In genomic region chr19:17445526-17446165, GRCh38 we compare ENCODE assay signal across 2 cellular contexts.
TF ChIP-seq lines count a peak whose summit lies in the region.

No MANE protein-coding gene starts in this region.

TF ChIP-seq in HEK293, 187 proteins besides CTCF, POLR2A, EP300 and RAD21:
- TF ChIP-seq ZNF624 (tag by site-specific recombination; IDR thresholded peaks at IDR 0.05) (no peak), ZNF248 (tag by site-specific recombination; IDR thresholded peaks at IDR 0.05) (no peak), ZIC2 (tag by site-specific recombination; IDR thresholded peaks at IDR 0.05) (no peak), ZNF114 (tag by site-specific recombination; IDR thresholded peaks at IDR 0.05) (no peak), ZNF510 (tag by site-specific recombination; IDR thresholded peaks at IDR 0.05; ENCODE audit: insufficient replicate concordance) (no peak), YY1 (tag by site-specific recombination; IDR thresholded peaks at IDR 0.05) (no peak), ZNF350 (tag by site-specific recombination; IDR thresholded peaks at IDR 0.05) (no peak), ZNF585B (tag by site-specific recombination; IDR thresholded peaks at IDR 0.05) (no peak), ZNF157 (tag by site-specific recombination; IDR thresholded peaks at IDR 0.05) (no peak), KLF7 (tag by site-specific recombination; IDR thresholded peaks at IDR 0.05; ENCODE audit: borderline replicate concordance) (no peak), ZNF37A (tag by site-specific recombination; IDR thresholded peaks at IDR 0.05) (no peak), ZSCAN5A (tag by site-specific recombination; IDR thresholded peaks at IDR 0.05) (no peak), ZNF391 (tag by site-specific recombination; IDR thresholded peaks at IDR 0.05; ENCODE audit: borderline replicate concordance, low read depth) (0 out of 2 replicates have a peak, but pooled peaks have one; percentile 26), TCF7L2 (IDR thresholded peaks at IDR 0.05; ENCODE audit: borderline replicate concordance, low read depth, low read length) (no peak), ZNF311 (tag by site-specific recombination; IDR thresholded peaks at IDR 0.05; ENCODE audit: borderline replicate concordance) (no peak), ZNF529 (tag by site-specific recombination; IDR thresholded peaks at IDR 0.05; ENCODE audit: insufficient replicate concordance) (no peak), ZNF366 (tag by site-specific recombination; conservative IDR thresholded peaks at IDR 0.05) (peak; percentile 100), SCRT1 (tag by site-specific recombination; IDR thresholded peaks at IDR 0.05; ENCODE audit: borderline replicate concordance) (no peak), ZNF133 (tag by site-specific recombination; IDR thresholded peaks at IDR 0.05) (no peak), ZNF433 (tag by site-specific recombination; IDR thresholded peaks at IDR 0.05; ENCODE audit: low read depth) (no peak), ZBTB17 (tag by site-specific recombination; IDR thresholded peaks at IDR 0.05) (peak; percentile 100), ZNF112 (tag by site-specific recombination; IDR thresholded peaks at IDR 0.05) (no peak), ZNF416 (tag by site-specific recombination; IDR thresholded peaks at IDR 0.05) (no peak), ZNF555 (tag by site-specific recombination; conservative IDR thresholded peaks at IDR 0.05) (no peak)
- TF ChIP-seq, protein P1, sequence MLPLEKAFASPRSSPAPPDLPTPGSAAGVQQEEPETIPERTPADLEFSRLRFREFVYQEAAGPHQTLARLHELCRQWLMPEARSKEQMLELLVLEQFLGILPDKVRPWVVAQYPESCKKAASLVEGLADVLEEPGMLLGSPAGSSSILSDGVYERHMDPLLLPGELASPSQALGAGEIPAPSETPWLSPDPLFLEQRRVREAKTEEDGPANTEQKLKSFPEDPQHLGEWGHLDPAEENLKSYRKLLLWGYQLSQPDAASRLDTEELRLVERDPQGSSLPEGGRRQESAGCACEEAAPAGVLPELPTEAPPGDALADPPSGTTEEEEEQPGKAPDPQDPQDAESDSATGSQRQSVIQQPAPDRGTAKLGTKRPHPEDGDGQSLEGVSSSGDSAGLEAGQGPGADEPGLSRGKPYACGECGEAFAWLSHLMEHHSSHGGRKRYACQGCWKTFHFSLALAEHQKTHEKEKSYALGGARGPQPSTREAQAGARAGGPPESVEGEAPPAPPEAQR (tag by site-specific recombination; IDR thresholded peaks at IDR 0.05), result 0 out of 2 replicates have a peak, but pooled peaks have one; percentile 30
- TF ChIP-seq, protein P2, sequence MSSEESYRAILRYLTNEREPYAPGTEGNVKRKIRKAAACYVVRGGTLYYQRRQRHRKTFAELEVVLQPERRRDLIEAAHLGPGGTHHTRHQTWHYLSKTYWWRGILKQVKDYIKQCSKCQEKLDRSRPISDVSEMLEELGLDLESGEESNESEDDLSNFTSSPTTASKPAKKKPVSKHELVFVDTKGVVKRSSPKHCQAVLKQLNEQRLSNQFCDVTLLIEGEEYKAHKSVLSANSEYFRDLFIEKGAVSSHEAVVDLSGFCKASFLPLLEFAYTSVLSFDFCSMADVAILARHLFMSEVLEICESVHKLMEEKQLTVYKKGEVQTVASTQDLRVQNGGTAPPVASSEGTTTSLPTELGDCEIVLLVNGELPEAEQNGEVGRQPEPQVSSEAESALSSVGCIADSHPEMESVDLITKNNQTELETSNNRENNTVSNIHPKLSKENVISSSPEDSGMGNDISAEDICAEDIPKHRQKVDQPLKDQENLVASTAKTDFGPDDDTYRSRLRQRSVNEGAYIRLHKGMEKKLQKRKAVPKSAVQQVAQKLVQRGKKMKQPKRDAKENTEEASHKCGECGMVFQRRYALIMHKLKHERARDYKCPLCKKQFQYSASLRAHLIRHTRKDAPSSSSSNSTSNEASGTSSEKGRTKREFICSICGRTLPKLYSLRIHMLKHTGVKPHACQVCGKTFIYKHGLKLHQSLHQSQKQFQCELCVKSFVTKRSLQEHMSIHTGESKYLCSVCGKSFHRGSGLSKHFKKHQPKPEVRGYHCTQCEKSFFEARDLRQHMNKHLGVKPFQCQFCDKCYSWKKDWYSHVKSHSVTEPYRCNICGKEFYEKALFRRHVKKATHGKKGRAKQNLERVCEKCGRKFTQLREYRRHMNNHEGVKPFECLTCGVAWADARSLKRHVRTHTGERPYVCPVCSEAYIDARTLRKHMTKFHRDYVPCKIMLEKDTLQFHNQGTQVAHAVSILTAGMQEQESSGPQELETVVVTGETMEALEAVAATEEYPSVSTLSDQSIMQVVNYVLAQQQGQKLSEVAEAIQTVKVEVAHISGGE (tag by site-specific recombination; conservative IDR thresholded peaks at IDR 0.05; ENCODE audit: low read depth), result no peak

TF ChIP-seq in K562, 482 proteins besides CTCF, POLR2A, EP300 and RAD21:
- TF ChIP-seq, protein P3, sequence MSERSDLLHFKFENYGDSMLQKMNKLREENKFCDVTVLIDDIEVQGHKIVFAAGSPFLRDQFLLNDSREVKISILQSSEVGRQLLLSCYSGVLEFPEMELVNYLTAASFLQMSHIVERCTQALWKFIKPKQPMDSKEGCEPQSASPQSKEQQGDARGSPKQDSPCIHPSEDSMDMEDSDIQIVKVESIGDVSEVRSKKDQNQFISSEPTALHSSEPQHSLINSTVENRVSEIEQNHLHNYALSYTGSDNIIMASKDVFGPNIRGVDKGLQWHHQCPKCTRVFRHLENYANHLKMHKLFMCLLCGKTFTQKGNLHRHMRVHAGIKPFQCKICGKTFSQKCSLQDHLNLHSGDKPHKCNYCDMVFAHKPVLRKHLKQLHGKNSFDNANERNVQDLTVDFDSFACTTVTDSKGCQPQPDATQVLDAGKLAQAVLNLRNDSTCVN (CRISPR knock-in tag; IDR thresholded peaks at IDR 0.05), result 0 out of 2 replicates have a peak, but pooled peaks have one; percentile 45
- TF ChIP-seq HEY1 (CRISPR knock-in tag; IDR thresholded peaks at IDR 0.05; ENCODE audit: borderline replicate concordance), result no peak
- no peak for TF ChIP-seq RFX7 (CRISPR knock-in tag; IDR thresholded peaks at IDR 0.05)
- peak; percentile 70 for TF ChIP-seq EHMT2 (IDR thresholded peaks at IDR 0.05)
